In the genomic region with DNA sequence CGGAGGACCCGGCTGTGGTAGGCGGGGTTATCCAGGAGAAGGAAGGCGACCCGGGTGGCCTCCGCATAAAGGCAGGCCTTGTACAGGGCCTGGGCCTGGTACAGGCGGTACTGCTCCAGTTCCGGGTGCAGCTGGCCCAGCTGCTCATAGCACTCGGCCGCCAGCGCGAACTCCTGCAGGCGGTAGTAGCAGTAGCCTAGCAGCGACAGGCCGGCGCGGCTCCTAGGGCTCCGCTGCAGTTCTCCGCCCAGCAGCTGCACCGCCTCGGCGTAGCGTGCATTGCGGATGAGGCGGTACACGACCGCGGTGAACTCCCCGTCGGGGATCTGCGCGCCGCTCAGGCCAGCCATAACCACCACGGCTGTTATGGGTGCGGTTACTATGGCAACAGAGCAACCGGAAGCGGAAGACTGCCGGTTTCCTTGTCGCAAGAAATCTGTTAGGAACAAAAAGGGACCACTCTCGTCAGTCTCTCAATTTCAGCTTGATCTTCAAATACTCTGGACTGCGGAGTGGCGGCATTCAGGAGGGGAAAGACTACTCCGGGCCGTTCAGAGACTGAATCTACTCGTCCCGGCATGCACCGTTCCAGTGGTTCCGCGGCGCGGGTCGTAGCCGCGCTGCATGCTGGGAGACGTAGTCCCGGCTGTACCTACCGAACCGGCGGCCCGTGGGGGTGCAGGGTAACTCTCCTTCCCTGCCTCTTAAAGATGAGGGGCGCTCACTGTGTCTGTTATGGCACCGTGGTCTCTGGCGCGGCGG, we compare ENCODE assay signal across 8 cellular contexts.
DNase-seq lines count a peak whose midpoint lies in the region; ATAC-seq and TF ChIP-seq lines count a peak whose summit lies in the region.

No MANE protein-coding gene starts in this region.

- peak; percentile 96 for ATAC-seq in GM19324 (IDR thresholded peaks at IDR 0.05; ENCODE audit: low FRiP score, unreplicated experiment)
- ATAC-seq in HG03457 (IDR thresholded peaks at IDR 0.05; ENCODE audit: unreplicated experiment), result peak; percentile 85
- ATAC-seq in left colon, result peak; percentile 95

- H3K4me3 ChIP-seq in BJ (ENCODE audit: low read depth, low read length), result peak overlapping the region; percentile 71
- H3K4me3 ChIP-seq in coronary artery, result peak overlapping the region; percentile 84

- TF ChIP-seq CTCF in BJ (IDR thresholded peaks at IDR 0.05; ENCODE audit: insufficient read depth, low read depth, low read length), result no peak
- TF ChIP-seq CTCF in coronary artery (IDR thresholded peaks at IDR 0.05), result no peak

- peak overlapping the region; percentile 90 to 95 for H3K27ac ChIP-seq in coronary artery

- POLR2A ChIA-PET in BJ (lab: Charles Lee), result interaction anchor here (0.5 kb wide), 1 partner anchor 410 kb away, joined by 7 read pairs; no protein-coding TSS in a partner anchor

- peaks cover 1% of the 10 kb centered on the region for H3K36me3 Mint-ChIP-seq in activated CD4-positive, alpha-beta T cell treated with anti-CD3 and anti-CD28 coated beads, Interleukin-2, amount 10 ng/mL, durations not matched to agents 24 days and 14 days (ENCODE audit: low read depth)

- DNase-seq in BJ (ENCODE audit: low read depth) (peak; percentile 38), NCI-H524 (lab: John Stamatoyannopoulos, UW) (peak; percentile 79 to 89), coronary artery (ENCODE audit: low spot score) (peak; percentile 90), left colon (peak; percentile 90 to 92)
- peak; percentile 98 for DNase-seq in activated CD4-positive, alpha-beta T cell treated with anti-CD3 and anti-CD28 coated beads, Interleukin-2, amount 10 ng/mL, durations not matched to agents 24 days and 14 days
- peak; percentile 69 to 77 (median 76) for DNase-seq in stimulated activated CD4-positive, alpha-beta T cell treated with anti-CD3 and anti-CD28 coated beads, Interleukin-1b, Interleukin-23, amount 100 ng/mL, for 24 hours (ENCODE audit: low read depth in 4 of 4, low spot score in 1 of 4)

- H3K27me3 Mint-ChIP-seq in activated CD4-positive, alpha-beta T cell treated with anti-CD3 and anti-CD28 coated beads, Interleukin-2, amount 10 ng/mL, durations not matched to agents 24 days and 14 days, result peaks cover 7% of the 10 kb centered on the region

- peak overlapping the region; percentile 100 for H3K27ac Mint-ChIP-seq in activated CD4-positive, alpha-beta T cell treated with anti-CD3 and anti-CD28 coated beads, Interleukin-2, amount 10 ng/mL, durations not matched to agents 24 days and 14 days

- peaks cover 4% of the 10 kb centered on the region for H3K9me3 Mint-ChIP-seq in activated CD4-positive, alpha-beta T cell treated with anti-CD3 and anti-CD28 coated beads, Interleukin-2, amount 10 ng/mL, durations not matched to agents 24 days and 14 days

- no peaks in the 10 kb centered on the region; the same call in 1 of the 2 replicates for H3K27me3 ChIP-seq in BJ (ENCODE audit: control insufficient read depth, insufficient read depth, low read length)

- H3K36me3 ChIP-seq in BJ (ENCODE audit: control insufficient read depth, insufficient read depth, low read length), result no peaks in the 10 kb centered on the region

- peaks cover 11% of the 10 kb centered on the region for H3K4me1 Mint-ChIP-seq in activated CD4-positive, alpha-beta T cell treated with anti-CD3 and anti-CD28 coated beads, Interleukin-2, amount 10 ng/mL, durations not matched to agents 24 days and 14 days

- intact Hi-C loops in activated CD4-positive, alpha-beta T cell treated with anti-CD3 and anti-CD28 coated beads, Interleukin-2, amount 10 ng/mL, durations not matched to agents 24 days and 14 days (cut with micrococcal nuclease), result loop anchor here (1.0 to 5.0 kb wide), 7 partner anchors 50 to 1550 kb away; partner anchors contain the start of genes AGPS, HNRNPA3, LNPK and NFE2L2
- intact Hi-C loops in left colon (cut with DNase I, micrococcal nuclease), result loop anchor here in 1 of 2 donors (10.0 kb wide), 1 partner anchor 62 kb away; a partner anchor contains a TSS

- CTCF ChIA-PET in BJ (lab: Yijun Ruan, JAX), result no interaction called here

- H3K4me3 Mint-ChIP-seq in activated CD4-positive, alpha-beta T cell treated with anti-CD3 and anti-CD28 coated beads, Interleukin-2, amount 10 ng/mL, durations not matched to agents 24 days and 14 days, result peak overlapping the region; percentile 95

Comparison
In these comparisons a context has a peak if more than half of its experiments do, and no peak if none do; other contexts are left out.
1. Peak in every context shown above with its lines: DNase-seq, ATAC-seq, H3K4me3 ChIP-seq and H3K27ac ChIP-seq.
2. DNase-seq: peak in every context shown above with its lines; median percentile 98 in activated CD4-positive, alpha-beta T cell treated with anti-CD3 and anti-CD28 coated beads, Interleukin-2, amount 10 ng/mL, durations not matched to agents 24 days and 14 days; 91 in left colon; 90 in coronary artery; 84 in NCI-H524; 76 in stimulated activated CD4-positive, alpha-beta T cell treated with anti-CD3 and anti-CD28 coated beads, Interleukin-1b, Interleukin-23, amount 100 ng/mL, for 24 hours; 38 in BJ.